36 cellular contexts compared by ENCODE assay signal in genomic region chr5:106306313-106307028, GRCh38.
"Had no signal": no experiment of that assay in that cellular context is flagged by ENCODE, and none has a peak within 500 bp of the region (broad histone marks: within the 10 kb centered on the region; RNA-seq: fewer than 3 reads in every experiment).

No MANE protein-coding gene starts in this region.

- H3K9ac ChIP-seq: SK-N-SH had no signal

- ATAC-seq: activated CD8-positive, alpha-beta memory T cell treated with anti-CD3 and anti-CD28 coated beads, Interleukin-2, amount 10 ng/mL, durations not matched to agents 7 days and 5 days; activated T-cell treated with anti-CD3 and anti-CD28 coated beads, Interleukin-2, amount 50 U/mL, for 72 hours; activated T-helper 17 cell treated with anti-CD3 and anti-CD28 coated beads, Interleukin-2, amount 50 U/mL, for 72 hours; PC-3 had no signal

- H3K9me3 ChIP-seq: MG63, Peyer's patch, SJSA1, SK-N-SH had no signal

- H3K4me3 ChIP-seq: cardiac muscle cell, MG63, Peyer's patch, SJSA1 had no signal

- DNase-seq: activated CD4-positive, alpha-beta memory T cell treated with anti-CD3 and anti-CD28 coated beads, Interleukin-2, amount 10 ng/mL, durations not matched to agents 7 days and 5 days; activated CD4-positive, alpha-beta T cell treated with anti-CD3 and anti-CD28 coated beads for 1 hour; activated CD4-positive, alpha-beta T cell treated with anti-CD3 and anti-CD28 coated beads for 48 hours; activated CD4-positive, CD25-positive, alpha-beta regulatory T cell; activated CD8-positive, alpha-beta memory T cell treated with anti-CD3 and anti-CD28 coated beads for 24 hours; activated CD8-positive, alpha-beta memory T cell treated with anti-CD3 and anti-CD28 coated beads, Interleukin-2, amount 10 ng/mL, durations not matched to agents 7 days and 5 days; activated effector memory CD4-positive, alpha-beta T cell treated with anti-CD3 and anti-CD28 coated beads, Interleukin-2, amount 50 U/mL, for 16 hours; activated naive CD4-positive, alpha-beta T cell; activated naive CD4-positive, alpha-beta T cell treated with anti-CD3 and anti-CD28 coated beads, Interleukin-2, amount 50 U/mL, for 16 hours; activated naive CD8-positive, alpha-beta T cell treated with anti-CD3 and anti-CD28 coated beads for 36 hours; activated T-cell treated with anti-CD3 and anti-CD28 coated beads, Interleukin-2, amount 50 U/mL, for 1 hour; activated T-cell treated with anti-CD3 and anti-CD28 coated beads, Interleukin-2, amount 50 U/mL, for 72 hours; amniotic stem cell; aorta; Kasumi-1; MG63; MV-4-11; NCI-H1092; NCI-H1436 treated with DMSO at 0.1 percent for 48 hours; NCI-H187; NCI-H2029 treated with DMSO at 0.1 percent for 48 hours; NCI-H2107; NCI-H2171; NCI-H510A; NCI-H526; NCI-H748 treated with DMSO at 0.1 percent for 48 hours; NK-92 treated with Interleukin-12 subunit alpha and Interleukin-12 subunit beta, amount 100 ng/mL, for 24 hours; PC-3; Peyer's patch; RPMI8226; SHP77 treated with DMSO at 0.1 percent for 48 hours; SK-N-SH had no signal

- H3K4me2 ChIP-seq: SK-N-SH had no signal

- H3K36me3 ChIP-seq: cardiac muscle cell, MG63, Peyer's patch, SJSA1 had no signal

- H3K27ac ChIP-seq: cardiac muscle cell, Peyer's patch, SJSA1, VCaP had no signal

- H3K27me3 ChIP-seq: cardiac muscle cell, MG63, Peyer's patch, SJSA1 had no signal

- H3K4me1 ChIP-seq: Peyer's patch, SJSA1 had no signal
